1 cellular context compared by ENCODE assay signal in the genomic region with DNA sequence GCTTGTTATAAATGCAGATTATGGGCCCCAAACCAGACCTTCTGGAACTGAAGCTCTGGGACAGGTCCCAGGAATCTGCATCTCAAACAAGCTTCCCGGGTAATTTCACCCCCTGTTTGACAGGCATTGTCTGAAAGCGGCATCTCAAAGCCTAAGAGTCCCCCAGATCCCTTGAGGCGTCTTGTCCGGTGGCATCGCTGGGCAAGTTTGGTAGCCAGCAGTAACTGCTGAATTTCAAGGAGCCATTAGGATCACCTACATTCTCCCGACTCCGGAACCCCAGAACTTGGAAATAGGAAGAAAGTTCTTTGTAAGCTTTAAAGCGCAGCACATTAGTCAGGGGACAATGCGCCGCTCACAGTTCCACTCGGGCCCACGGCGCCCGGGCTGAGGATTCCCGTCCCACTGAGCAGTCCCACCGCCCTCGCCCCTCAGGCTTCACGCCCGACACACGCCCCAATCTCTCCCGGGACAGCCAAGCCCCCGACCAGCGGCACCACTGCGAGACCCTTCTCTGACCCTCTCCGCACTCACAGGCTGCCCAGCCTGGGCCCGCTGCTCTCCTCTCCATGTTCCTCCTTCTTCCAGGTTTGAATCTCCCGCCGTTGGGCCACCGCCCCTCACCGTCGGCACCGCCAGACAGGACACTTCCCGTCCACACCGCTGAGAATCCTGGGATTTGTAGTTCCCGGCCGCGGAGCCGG.
A peak's percentile ranks its signal among the peaks of the same experiment; 100 is the strongest.
TF ChIP-seq lines count a peak whose summit lies in the region.

A gene with protein sequence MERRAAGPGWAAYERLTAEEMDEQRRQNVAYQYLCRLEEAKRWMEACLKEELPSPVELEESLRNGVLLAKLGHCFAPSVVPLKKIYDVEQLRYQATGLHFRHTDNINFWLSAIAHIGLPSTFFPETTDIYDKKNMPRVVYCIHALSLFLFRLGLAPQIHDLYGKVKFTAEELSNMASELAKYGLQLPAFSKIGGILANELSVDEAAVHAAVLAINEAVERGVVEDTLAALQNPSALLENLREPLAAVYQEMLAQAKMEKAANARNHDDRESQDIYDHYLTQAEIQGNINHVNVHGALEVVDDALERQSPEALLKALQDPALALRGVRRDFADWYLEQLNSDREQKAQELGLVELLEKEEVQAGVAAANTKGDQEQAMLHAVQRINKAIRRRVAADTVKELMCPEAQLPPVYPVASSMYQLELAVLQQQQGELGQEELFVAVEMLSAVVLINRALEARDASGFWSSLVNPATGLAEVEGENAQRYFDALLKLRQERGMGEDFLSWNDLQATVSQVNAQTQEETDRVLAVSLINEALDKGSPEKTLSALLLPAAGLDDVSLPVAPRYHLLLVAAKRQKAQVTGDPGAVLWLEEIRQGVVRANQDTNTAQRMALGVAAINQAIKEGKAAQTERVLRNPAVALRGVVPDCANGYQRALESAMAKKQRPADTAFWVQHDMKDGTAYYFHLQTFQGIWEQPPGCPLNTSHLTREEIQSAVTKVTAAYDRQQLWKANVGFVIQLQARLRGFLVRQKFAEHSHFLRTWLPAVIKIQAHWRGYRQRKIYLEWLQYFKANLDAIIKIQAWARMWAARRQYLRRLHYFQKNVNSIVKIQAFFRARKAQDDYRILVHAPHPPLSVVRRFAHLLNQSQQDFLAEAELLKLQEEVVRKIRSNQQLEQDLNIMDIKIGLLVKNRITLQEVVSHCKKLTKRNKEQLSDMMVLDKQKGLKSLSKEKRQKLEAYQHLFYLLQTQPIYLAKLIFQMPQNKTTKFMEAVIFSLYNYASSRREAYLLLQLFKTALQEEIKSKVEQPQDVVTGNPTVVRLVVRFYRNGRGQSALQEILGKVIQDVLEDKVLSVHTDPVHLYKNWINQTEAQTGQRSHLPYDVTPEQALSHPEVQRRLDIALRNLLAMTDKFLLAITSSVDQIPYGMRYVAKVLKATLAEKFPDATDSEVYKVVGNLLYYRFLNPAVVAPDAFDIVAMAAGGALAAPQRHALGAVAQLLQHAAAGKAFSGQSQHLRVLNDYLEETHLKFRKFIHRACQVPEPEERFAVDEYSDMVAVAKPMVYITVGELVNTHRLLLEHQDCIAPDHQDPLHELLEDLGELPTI (N-terminal part only) (minus strand): TSS at position 607 of the 704 bp plus-strand sequence. CDS start 36 bp downstream, at position 571.

TF ChIP-seq in K562, 482 proteins besides CTCF, POLR2A, EP300 and RAD21 (continued from another document and continues in another):
- TF ChIP-seq, protein P1, sequence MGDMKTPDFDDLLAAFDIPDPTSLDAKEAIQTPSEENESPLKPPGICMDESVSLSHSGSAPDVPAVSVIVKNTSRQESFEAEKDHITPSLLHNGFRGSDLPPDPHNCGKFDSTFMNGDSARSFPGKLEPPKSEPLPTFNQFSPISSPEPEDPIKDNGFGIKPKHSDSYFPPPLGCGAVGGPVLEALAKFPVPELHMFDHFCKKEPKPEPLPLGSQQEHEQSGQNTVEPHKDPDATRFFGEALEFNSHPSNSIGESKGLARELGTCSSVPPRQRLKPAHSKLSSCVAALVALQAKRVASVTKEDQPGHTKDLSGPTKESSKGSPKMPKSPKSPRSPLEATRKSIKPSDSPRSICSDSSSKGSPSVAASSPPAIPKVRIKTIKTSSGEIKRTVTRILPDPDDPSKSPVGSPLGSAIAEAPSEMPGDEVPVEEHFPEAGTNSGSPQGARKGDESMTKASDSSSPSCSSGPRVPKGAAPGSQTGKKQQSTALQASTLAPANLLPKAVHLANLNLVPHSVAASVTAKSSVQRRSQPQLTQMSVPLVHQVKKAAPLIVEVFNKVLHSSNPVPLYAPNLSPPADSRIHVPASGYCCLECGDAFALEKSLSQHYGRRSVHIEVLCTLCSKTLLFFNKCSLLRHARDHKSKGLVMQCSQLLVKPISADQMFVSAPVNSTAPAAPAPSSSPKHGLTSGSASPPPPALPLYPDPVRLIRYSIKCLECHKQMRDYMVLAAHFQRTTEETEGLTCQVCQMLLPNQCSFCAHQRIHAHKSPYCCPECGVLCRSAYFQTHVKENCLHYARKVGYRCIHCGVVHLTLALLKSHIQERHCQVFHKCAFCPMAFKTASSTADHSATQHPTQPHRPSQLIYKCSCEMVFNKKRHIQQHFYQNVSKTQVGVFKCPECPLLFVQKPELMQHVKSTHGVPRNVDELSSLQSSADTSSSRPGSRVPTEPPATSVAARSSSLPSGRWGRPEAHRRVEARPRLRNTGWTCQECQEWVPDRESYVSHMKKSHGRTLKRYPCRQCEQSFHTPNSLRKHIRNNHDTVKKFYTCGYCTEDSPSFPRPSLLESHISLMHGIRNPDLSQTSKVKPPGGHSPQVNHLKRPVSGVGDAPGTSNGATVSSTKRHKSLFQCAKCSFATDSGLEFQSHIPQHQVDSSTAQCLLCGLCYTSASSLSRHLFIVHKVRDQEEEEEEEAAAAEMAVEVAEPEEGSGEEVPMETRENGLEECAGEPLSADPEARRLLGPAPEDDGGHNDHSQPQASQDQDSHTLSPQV (IDR thresholded peaks at IDR 0.05), result no peak
- TF ChIP-seq MEF2A (IDR thresholded peaks at IDR 0.05; ENCODE audit: control insufficient read depth, low read depth, low read length), result no peak
- TF ChIP-seq, protein P2, sequence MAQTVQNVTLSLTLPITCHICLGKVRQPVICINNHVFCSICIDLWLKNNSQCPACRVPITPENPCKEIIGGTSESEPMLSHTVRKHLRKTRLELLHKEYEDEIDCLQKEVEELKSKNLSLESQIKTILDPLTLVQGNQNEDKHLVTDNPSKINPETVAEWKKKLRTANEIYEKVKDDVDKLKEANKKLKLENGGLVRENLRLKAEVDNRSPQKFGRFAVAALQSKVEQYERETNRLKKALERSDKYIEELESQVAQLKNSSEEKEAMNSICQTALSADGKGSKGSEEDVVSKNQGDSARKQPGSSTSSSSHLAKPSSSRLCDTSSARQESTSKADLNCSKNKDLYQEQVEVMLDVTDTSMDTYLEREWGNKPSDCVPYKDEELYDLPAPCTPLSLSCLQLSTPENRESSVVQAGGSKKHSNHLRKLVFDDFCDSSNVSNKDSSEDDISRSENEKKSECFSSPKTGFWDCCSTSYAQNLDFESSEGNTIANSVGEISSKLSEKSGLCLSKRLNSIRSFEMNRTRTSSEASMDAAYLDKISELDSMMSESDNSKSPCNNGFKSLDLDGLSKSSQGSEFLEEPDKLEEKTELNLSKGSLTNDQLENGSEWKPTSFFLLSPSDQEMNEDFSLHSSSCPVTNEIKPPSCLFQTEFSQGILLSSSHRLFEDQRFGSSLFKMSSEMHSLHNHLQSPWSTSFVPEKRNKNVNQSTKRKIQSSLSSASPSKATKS (CRISPR knock-in tag; IDR thresholded peaks at IDR 0.05), result no peak
- no peak for TF ChIP-seq ZNF41 (CRISPR knock-in tag; conservative IDR thresholded peaks at IDR 0.05)
- TF ChIP-seq HDAC1 (IDR thresholded peaks at IDR 0.05), result peak; percentile 57 to 100; a peak in 3 of 4 replicates
- no peak for TF ChIP-seq COPS2 (conservative IDR thresholded peaks at IDR 0.05)
- 0 out of 2 replicates have a peak, but pooled peaks have one; percentile 55 for TF ChIP-seq ATF7 (IDR thresholded peaks at IDR 0.05)
- TF ChIP-seq KLF13 (tag; IDR thresholded peaks at IDR 0.05; ENCODE audit: borderline replicate concordance, low read depth), result peak; percentile 82; the same call in 1 of the 2 replicates
- no peak for TF ChIP-seq NBN (IDR thresholded peaks at IDR 0.05; ENCODE audit: low read depth)
- TF ChIP-seq RBBP5 (IDR thresholded peaks at IDR 0.05; ENCODE audit: borderline replicate concordance, insufficient read depth, low read length, poor library complexity, severe bottlenecking), result peak; percentile 54
- no peak for TF ChIP-seq PYGO2 (tag; IDR thresholded peaks at IDR 0.05)
- TF ChIP-seq, protein P3, sequence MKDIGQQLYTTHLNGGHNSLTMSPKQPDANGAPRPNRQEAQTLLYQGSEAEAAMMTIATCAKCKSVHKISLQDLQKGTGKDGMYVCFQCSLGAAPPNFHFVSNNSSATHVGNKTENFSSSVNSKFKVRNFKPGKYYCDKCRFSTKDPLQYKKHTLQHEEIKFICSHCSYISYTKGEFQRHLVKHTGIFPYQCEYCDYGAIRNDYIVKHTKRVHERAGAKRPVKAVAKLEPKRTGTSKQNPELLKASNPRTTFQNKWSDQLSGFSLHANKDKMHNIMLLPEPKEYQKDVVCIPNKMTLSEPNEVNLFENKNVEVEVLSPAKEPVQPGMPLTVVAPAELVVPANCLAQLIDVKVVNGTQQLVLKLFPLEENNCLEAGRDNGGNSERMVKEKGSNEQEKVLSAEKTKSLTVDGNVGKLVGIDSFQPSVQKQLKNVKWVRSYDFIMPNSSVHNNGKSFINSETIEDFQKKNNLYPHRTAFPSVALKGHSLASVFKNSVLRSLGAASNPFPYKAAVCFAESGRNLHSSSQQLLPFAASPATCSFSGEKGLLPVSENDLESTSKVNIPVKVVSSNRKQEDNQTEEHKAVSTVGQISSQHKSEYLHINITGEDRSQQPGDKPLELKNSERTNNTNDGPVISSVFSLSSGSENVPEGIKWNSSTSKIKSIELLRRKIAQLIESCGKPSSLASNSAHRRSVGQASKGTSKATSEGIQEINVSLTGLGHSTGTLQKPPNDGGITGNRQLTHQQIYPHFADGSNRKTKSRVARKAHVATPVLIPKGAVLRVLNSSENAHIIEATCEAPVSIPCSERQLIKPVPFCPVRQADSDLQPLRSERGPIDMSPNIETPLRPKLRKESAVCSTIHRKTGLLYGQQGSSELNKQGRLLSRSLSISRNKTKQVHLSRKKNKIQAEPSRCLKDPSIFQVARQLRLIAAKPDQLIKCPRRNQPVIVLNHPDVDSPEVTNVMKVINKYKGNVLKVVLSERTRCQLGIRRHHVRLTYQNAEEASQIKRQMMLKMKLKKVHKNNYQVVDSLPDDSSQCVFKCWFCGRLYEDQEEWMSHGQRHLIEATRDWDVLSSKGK (CRISPR knock-in tag; IDR thresholded peaks at IDR 0.05), result no peak
- TF ChIP-seq, protein P4, sequence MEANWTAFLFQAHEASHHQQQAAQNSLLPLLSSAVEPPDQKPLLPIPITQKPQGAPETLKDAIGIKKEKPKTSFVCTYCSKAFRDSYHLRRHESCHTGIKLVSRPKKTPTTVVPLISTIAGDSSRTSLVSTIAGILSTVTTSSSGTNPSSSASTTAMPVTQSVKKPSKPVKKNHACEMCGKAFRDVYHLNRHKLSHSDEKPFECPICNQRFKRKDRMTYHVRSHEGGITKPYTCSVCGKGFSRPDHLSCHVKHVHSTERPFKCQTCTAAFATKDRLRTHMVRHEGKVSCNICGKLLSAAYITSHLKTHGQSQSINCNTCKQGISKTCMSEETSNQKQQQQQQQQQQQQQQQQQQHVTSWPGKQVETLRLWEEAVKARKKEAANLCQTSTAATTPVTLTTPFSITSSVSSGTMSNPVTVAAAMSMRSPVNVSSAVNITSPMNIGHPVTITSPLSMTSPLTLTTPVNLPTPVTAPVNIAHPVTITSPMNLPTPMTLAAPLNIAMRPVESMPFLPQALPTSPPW (CRISPR knock-in tag; IDR thresholded peaks at IDR 0.05), result peak; percentile 41; the same call in 1 of the 2 replicates
- TF ChIP-seq RNF2 (IDR thresholded peaks at IDR 0.05), result no peak
- TF ChIP-seq ZNF589 (CRISPR knock-in tag; IDR thresholded peaks at IDR 0.05; ENCODE audit: low read depth), result no peak
- no peak; the same call in 1 of the 2 replicates for TF ChIP-seq ZBTB7A (IDR thresholded peaks at IDR 0.05; ENCODE audit: borderline replicate concordance, control insufficient read depth, low read depth, low read length)
- TF ChIP-seq MEF2D (tag; conservative IDR thresholded peaks at IDR 0.05; ENCODE audit: low read depth), result no peak
- TF ChIP-seq, protein P5, sequence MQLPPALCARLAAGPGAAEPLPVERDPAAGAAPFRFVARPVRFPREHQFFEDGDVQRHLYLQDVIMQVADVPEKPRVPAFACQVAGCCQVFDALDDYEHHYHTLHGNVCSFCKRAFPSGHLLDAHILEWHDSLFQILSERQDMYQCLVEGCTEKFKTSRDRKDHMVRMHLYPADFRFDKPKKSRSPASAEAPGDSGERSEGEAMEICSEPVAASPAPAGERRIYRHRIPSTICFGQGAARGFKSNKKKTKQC (CRISPR knock-in tag; IDR thresholded peaks at IDR 0.05), result no peak; the same call in 1 of the 2 replicates
- no peak; a peak in 1 of 4 replicates for TF ChIP-seq FOXK2 (conservative IDR thresholded peaks at IDR 0.05 in 1 of 2, IDR thresholded peaks at IDR 0.05 in 1 of 2; ENCODE audit: low read depth in 2 of 2)
- TF ChIP-seq ZNF263 (CRISPR knock-in tag; IDR thresholded peaks at IDR 0.05; ENCODE audit: borderline replicate concordance), result no peak
- TF ChIP-seq NFRKB (IDR thresholded peaks at IDR 0.05; ENCODE audit: low read depth), result peak; percentile 43; the same call in 1 of the 2 replicates
- TF ChIP-seq SMARCB1 (IDR thresholded peaks at IDR 0.05; ENCODE audit: insufficient read length, low read depth), result no peak
- peak; percentile 84; the same call in 1 of the 2 replicates for TF ChIP-seq KLF6 (CRISPR knock-in tag; IDR thresholded peaks at IDR 0.05; ENCODE audit: borderline replicate concordance)
- TF ChIP-seq STAT5B (CRISPR knock-in tag; IDR thresholded peaks at IDR 0.05), result no peak
- no peak; the same call in 1 of the 2 replicates for TF ChIP-seq NR2C2 (CRISPR knock-in tag; IDR thresholded peaks at IDR 0.05)
- TF ChIP-seq NR2C2 (tag; IDR thresholded peaks at IDR 0.05), result peak; percentile 76
- no peak for TF ChIP-seq ZNF253 (CRISPR knock-in tag; conservative IDR thresholded peaks at IDR 0.05)
- no peak for TF ChIP-seq MYNN (IDR thresholded peaks at IDR 0.05)
- TF ChIP-seq MYNN (CRISPR knock-in tag; IDR thresholded peaks at IDR 0.05), result no peak
- TF ChIP-seq FOSL1 (tag; conservative IDR thresholded peaks at IDR 0.05), result no peak
- TF ChIP-seq MAFF (IDR thresholded peaks at IDR 0.05; ENCODE audit: low read length), result no peak
- TF ChIP-seq EP400 (IDR thresholded peaks at IDR 0.05), result peak; percentile 84
- TF ChIP-seq DPF2 (IDR thresholded peaks at IDR 0.05), result no peak
- TF ChIP-seq ZNF224 (CRISPR knock-in tag; IDR thresholded peaks at IDR 0.05), result no peak
- no peak for TF ChIP-seq ZNF707 (CRISPR knock-in tag; conservative IDR thresholded peaks at IDR 0.05)
- TF ChIP-seq NFE2L1 (tag; IDR thresholded peaks at IDR 0.05; ENCODE audit: borderline replicate concordance, low read depth), result no peak
- TF ChIP-seq SPI1 (IDR thresholded peaks at IDR 0.05; ENCODE audit: borderline replicate concordance, low read depth, low read length), result peak; percentile 89
- TF ChIP-seq ZFP36 (IDR thresholded peaks at IDR 0.05; ENCODE audit: low read depth, low read length, partially characterized antibody), result no peak
